8 cellular contexts compared by ENCODE assay signal in the genomic region with DNA sequence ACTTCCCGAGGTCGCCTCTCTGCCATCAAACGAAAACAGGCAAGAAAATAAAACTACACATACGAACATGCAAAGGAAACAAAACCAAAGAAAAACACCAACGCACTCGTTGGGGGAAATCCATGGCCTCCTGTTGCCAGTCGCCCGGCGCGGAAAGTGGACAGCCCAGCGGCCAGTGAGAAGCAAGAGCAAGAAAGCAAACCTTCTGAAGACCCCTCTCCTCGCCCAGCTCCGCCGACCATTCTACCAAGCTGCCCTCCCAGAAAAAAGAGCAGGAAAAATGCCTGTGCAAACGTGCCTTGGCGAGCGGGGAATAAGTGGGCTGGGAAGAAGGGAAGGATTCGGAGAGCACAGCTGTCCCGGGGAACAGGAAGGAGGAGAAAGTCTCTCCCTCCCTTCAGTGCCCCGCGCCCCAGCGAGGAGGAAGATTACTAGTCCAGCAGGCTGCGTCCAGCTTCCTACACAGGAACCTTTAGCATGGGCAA. TPM values are rescaled to one million over a fixed set of nuclear protein-coding genes. Genes with fewer than 3 reads are reported as not detected.
DNase-seq lines count a peak whose midpoint lies in the region; ATAC-seq, FAIRE-seq and TF ChIP-seq lines count a peak whose summit lies in the region.

No MANE protein-coding gene starts in this region.

- H3K27ac Mint-ChIP-seq in activated CD4-positive, alpha-beta memory T cell treated with anti-CD3 and anti-CD28 coated beads, Interleukin-2, amount 10 ng/mL, durations not matched to agents 7 days and 5 days, result no peak overlapping the region

- peaks cover 5% of the 10 kb centered on the region for H3K36me3 Mint-ChIP-seq in activated CD4-positive, alpha-beta memory T cell treated with anti-CD3 and anti-CD28 coated beads, Interleukin-2, amount 10 ng/mL, durations not matched to agents 7 days and 5 days (ENCODE audit: low read depth)

- H3K9ac ChIP-seq in neural cell (ENCODE audit: low read length), result peak overlapping the region; percentile 61

- 0% methylated on average over 18 to 19 of the region's 23 CpGs for WGBS in esophagus squamous epithelium, 2 donors

- H3F3A ChIP-seq in neural cell (ENCODE audit: insufficient read depth, low read length, poor library complexity, severe bottlenecking), result no peaks in the 10 kb centered on the region

- peak overlapping the region; percentile 71 to 96 (median 88) for H3K27ac ChIP-seq in esophagus squamous epithelium
- H3K27ac ChIP-seq in neural cell (ENCODE audit: low read length), result no peak overlapping the region

- H3K27me3 Mint-ChIP-seq in activated CD4-positive, alpha-beta memory T cell treated with anti-CD3 and anti-CD28 coated beads, Interleukin-2, amount 10 ng/mL, durations not matched to agents 7 days and 5 days, result peaks cover 31% of the 10 kb centered on the region

- no peak for TF ChIP-seq EP300 in neural cell (conservative IDR thresholded peaks at IDR 0.05; ENCODE audit: poor library complexity, severe bottlenecking)

- peak overlapping the region; percentile 15 for H2AFZ ChIP-seq in neural cell (ENCODE audit: low read depth, low read length)

- no peaks in the 10 kb centered on the region for H3K9me3 ChIP-seq in esophagus squamous epithelium
- H3K9me3 ChIP-seq in neural cell (ENCODE audit: low read length), result no peaks in the 10 kb centered on the region

- TF ChIP-seq RAD21 in neural cell (conservative IDR thresholded peaks at IDR 0.05), result peak; percentile 41

- H3K4me2 ChIP-seq in neural cell (ENCODE audit: low read length), result peak overlapping the region; percentile 90

- CTCF ChIA-PET in activated CD4-positive, alpha-beta memory T cell treated with anti-CD3 and anti-CD28 coated beads, Interleukin-2, amount 10 ng/mL, durations not matched to agents 7 days and 5 days (lab: Charles Lee), result interaction anchor here (1.1 to 3.2 kb wide), 2 partner anchors 10 to 268 kb away, joined by 3 to 15 read pairs; no protein-coding TSS in a partner anchor

- TF ChIP-seq CTCF in esophagus squamous epithelium (IDR thresholded peaks at IDR 0.05) (no peak), neural cell (IDR thresholded peaks at IDR 0.05; ENCODE audit: poor library complexity, severe bottlenecking) (no peak)

- H3K4me3 ChIP-seq in esophagus squamous epithelium (peak overlapping the region; percentile 49 to 96 (median 74)), neural cell (ENCODE audit: low read length) (peak overlapping the region; percentile 76)

- H3K27me3 ChIP-seq in esophagus squamous epithelium, result peaks cover 0 to 27% (median 0%) of the 10 kb centered on the region in 4 donors
- peaks cover 26% of the 10 kb centered on the region for H3K27me3 ChIP-seq in neural cell (ENCODE audit: insufficient read depth, low read depth, low read length)

- peak overlapping the region; percentile 82 for H3K4me3 Mint-ChIP-seq in activated CD4-positive, alpha-beta memory T cell treated with anti-CD3 and anti-CD28 coated beads, Interleukin-2, amount 10 ng/mL, durations not matched to agents 7 days and 5 days

- POLR2A ChIA-PET in activated CD4-positive, alpha-beta memory T cell treated with anti-CD3 and anti-CD28 coated beads, Interleukin-2, amount 10 ng/mL, durations not matched to agents 7 days and 5 days (lab: Charles Lee), result interaction anchor here (1.3 kb wide), 1 partner anchor 257 kb away, joined by 5 read pairs; no protein-coding TSS in a partner anchor

- H4K20me1 ChIP-seq in neural cell (ENCODE audit: insufficient read depth), result no peaks in the 10 kb centered on the region

- no peak for FAIRE-seq in GM12891 (lab: Jason Lieb, UNC)

- DNase-seq in DMS 273 (lab: John Stamatoyannopoulos, UW; ENCODE audit: unreplicated experiment) (peak; percentile 94), esophagus squamous epithelium (lab: John Stamatoyannopoulos, UW) (no peak), GM12891 (ENCODE audit: insufficient read length, low spot score) (no peak), GM19240 (ENCODE audit: insufficient read length, low spot score) (no peak), ecto neural progenitor cell (ENCODE audit: low spot score) (no peak)
- peak; percentile 20 for DNase-seq in activated CD4-positive, alpha-beta memory T cell treated with anti-CD3 and anti-CD28 coated beads, Interleukin-2, amount 10 ng/mL, durations not matched to agents 7 days and 5 days

- H3K79me2 ChIP-seq in neural cell (replicated peaks; ENCODE audit: insufficient read depth, low read length), result peaks cover 33% of the 10 kb centered on the region

- H3K4me1 Mint-ChIP-seq in activated CD4-positive, alpha-beta memory T cell treated with anti-CD3 and anti-CD28 coated beads, Interleukin-2, amount 10 ng/mL, durations not matched to agents 7 days and 5 days, result peaks cover 41% of the 10 kb centered on the region

- intact Hi-C loops in esophagus squamous epithelium (cut with DNase I), result no loop called here

- peaks cover 7 to 44% (median 12%) of the 10 kb centered on the region in 3 donors for H3K4me1 ChIP-seq in esophagus squamous epithelium

- TF ChIP-seq POLR2A in esophagus squamous epithelium (IDR thresholded peaks at IDR 0.05), result no peak
- no peak for TF ChIP-seq POLR2A in GM12891 (IDR thresholded peaks at IDR 0.05; ENCODE audit: low read depth, low read length)

- no peaks in the 10 kb centered on the region for H3K9me3 Mint-ChIP-seq in activated CD4-positive, alpha-beta memory T cell treated with anti-CD3 and anti-CD28 coated beads, Interleukin-2, amount 10 ng/mL, durations not matched to agents 7 days and 5 days

- ATAC-seq in HG03196 (IDR thresholded peaks at IDR 0.05; ENCODE audit: unreplicated experiment), result peak; percentile 8

- no peaks in the 10 kb centered on the region for H3K9me2 ChIP-seq in neural cell (ENCODE audit: insufficient read depth, low read length)

- no peaks in the 10 kb centered on the region for H3K36me3 ChIP-seq in esophagus squamous epithelium
- no peaks in the 10 kb centered on the region for H3K36me3 ChIP-seq in neural cell (ENCODE audit: insufficient read depth, low read length)

TF ChIP-seq in neural cell, 6 proteins besides CTCF, POLR2A, EP300 and RAD21:
- TF ChIP-seq MXI1 (conservative IDR thresholded peaks at IDR 0.05; ENCODE audit: poor library complexity, severe bottlenecking), result no peak
- TF ChIP-seq SMC3 (conservative IDR thresholded peaks at IDR 0.05; ENCODE audit: poor library complexity), result peak; percentile 18

TF ChIP-seq in GM12891, 5 proteins besides CTCF, POLR2A, EP300 and RAD21:
- TF ChIP-seq POLR2AphosphoS5 (IDR thresholded peaks at IDR 0.05; ENCODE audit: low read depth, low read length) (no peak), SPI1 (IDR thresholded peaks at IDR 0.05; ENCODE audit: low read depth, low read length) (no peak), PAX5 (IDR thresholded peaks at IDR 0.05; ENCODE audit: insufficient read depth, low read length, severe bottlenecking) (no peak), POU2F2 (IDR thresholded peaks at IDR 0.05; ENCODE audit: low read depth, low read length) (no peak), TAF1 (IDR thresholded peaks at IDR 0.05; ENCODE audit: low read depth, low read length) (no peak)

RNA-seq across cellular contexts. Expression of a gene that starts 0.8 kb away (rescaled TPM):
- total RNA-seq in activated CD4-positive, alpha-beta memory T cell treated with anti-CD3 and anti-CD28 coated beads, Interleukin-2, amount 10 ng/mL, durations not matched to agents 7 days and 5 days, result 10 to 100 TPM in 1 of 2 experiments, 1 to 10 TPM in 1; 8.9 to 10.0 TPM
- total RNA-seq in esophagus squamous epithelium, result 1 to 10 TPM; 1.4 to 9.9 (median 2.0) TPM
- 2.1 and 2.4 TPM in 2 replicates for polyA plus RNA-seq in neural cell
- 23.1 and 25.4 TPM in 2 replicates for polyA minus RNA-seq in neural cell
- not detected for polyA plus RNA-seq in GM12891 (2012; ENCODE audit: low read depth, missing spikeins)

Comparison
In these comparisons a context has a peak if more than half of its experiments do, and no peak if none do; other contexts are left out.
1. DNase-seq: peak in DMS 273 (single experiment) and activated CD4-positive, alpha-beta memory T cell treated with anti-CD3 and anti-CD28 coated beads, Interleukin-2, amount 10 ng/mL, durations not matched to agents 7 days and 5 days (single experiment); none in esophagus squamous epithelium (single experiment), GM12891 (single experiment), GM19240 (single experiment) and ecto neural progenitor cell (single experiment).